In the genomic region with DNA sequence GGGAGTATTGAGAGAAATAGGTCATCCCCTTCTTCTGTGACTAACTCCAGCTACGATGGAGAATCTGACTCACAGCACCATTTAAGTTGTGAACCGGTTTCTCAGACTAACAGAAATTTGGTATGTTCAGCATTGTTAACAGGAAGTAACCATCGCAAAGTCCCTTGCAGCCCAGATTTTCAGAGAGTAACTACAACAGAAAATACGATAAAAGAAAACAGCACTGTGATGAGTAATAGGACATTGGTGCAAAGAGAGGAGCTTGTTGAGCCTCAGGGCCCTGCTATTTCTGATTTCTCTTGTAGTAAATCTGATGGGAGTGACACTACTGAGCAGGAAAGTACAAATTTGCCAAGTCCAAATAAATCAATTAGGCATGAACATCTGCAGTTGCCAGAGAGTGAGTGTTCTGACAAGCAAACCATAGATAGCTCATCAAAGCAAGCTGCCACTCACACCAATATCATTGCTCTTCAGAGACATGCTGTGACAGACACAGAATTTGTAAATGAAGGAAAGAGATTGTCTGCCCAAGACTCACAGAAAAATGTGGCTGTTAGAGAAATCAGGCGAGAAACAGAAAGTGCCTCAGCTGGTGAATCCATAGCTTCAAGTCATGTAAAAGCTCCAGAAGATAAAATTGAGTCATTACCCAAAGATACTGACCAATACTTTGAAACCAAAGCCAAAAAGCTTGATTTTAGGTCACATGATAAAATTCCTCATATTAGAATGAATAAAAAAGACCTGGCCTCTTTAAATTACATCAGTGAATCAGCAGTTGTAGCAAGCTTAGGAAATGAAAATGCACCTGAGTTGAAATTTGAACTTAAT, we compare ENCODE assay signal across 10 cellular contexts. TPM values are rescaled to one million over a fixed set of nuclear protein-coding genes. Genes with fewer than 3 reads are reported as not detected.
DNase-seq lines count a peak whose midpoint lies in the region; ATAC-seq, FAIRE-seq and TF ChIP-seq lines count a peak whose summit lies in the region.
"Had no signal": no experiment of that assay in that cellular context is flagged by ENCODE, and none has a peak within 500 bp of the region (broad histone marks: within the 10 kb centered on the region; RNA-seq: fewer than 3 reads in every experiment).

No MANE protein-coding gene starts in this region.

- H3K4me1 Mint-ChIP-seq in HFFc6 (ENCODE audit: low read depth), result peaks cover 29% of the 10 kb centered on the region
- H3K4me1 Mint-ChIP-seq in activated T-cell treated with anti-CD3 and anti-CD28 coated beads, Interleukin-2, amount 50 U/mL, for 24 hours (ENCODE audit: low read depth), result peaks cover 29% of the 10 kb centered on the region

- no peaks in the 10 kb centered on the region for H3K9me3 Mint-ChIP-seq in HFFc6
- no peaks in the 10 kb centered on the region for H3K9me3 Mint-ChIP-seq in activated T-cell treated with anti-CD3 and anti-CD28 coated beads, Interleukin-2, amount 50 U/mL, for 24 hours

- H3K4me3 Mint-ChIP-seq in HFFc6, result peak overlapping the region; percentile 71
- H3K4me3 Mint-ChIP-seq in activated T-cell treated with anti-CD3 and anti-CD28 coated beads, Interleukin-2, amount 50 U/mL, for 24 hours, result peak overlapping the region; percentile 35

- H3K9me3 ChIP-seq in kidney (ENCODE audit: control insufficient read depth in 1 of 2, low read length in 2 of 2) (no peaks in the 10 kb centered on the region), neuronal stem cell (replicated peaks in 1 of 2; ENCODE audit: control insufficient read depth in 2 of 2, insufficient read depth in 1 of 2, low read depth in 1 of 2, low read length in 2 of 2) (peaks cover 0 to 3% of the 10 kb centered on the region in 2 donors)

- ATAC-seq in foreskin keratinocyte (peak; percentile 96), GM21825 (IDR thresholded peaks at IDR 0.05; ENCODE audit: unreplicated experiment) (no peak)

- H3K4me2 ChIP-seq in neuronal stem cell (ENCODE audit: insufficient read depth, low read length, poor library complexity, severe bottlenecking), result no peak overlapping the region

- no peak overlapping the region for H2AFZ ChIP-seq in neuronal stem cell (ENCODE audit: low read length)

- peak overlapping the region; percentile 20 for H3K27ac ChIP-seq in foreskin keratinocyte
- no peak overlapping the region for H3K27ac ChIP-seq in kidney (ENCODE audit: low read depth in 2 of 2, low read length in 2 of 2)
- H3K27ac ChIP-seq in neuronal stem cell (replicated peaks; ENCODE audit: low read length), result no peak overlapping the region

- H3K27me3 ChIP-seq in foreskin keratinocyte (no peaks in the 10 kb centered on the region), neuronal stem cell (ENCODE audit: control insufficient read depth in 3 of 3, insufficient read depth in 3 of 3, low read depth in 1 of 3, low read length in 3 of 3) (no peaks in the 10 kb centered on the region)

- H3K9ac ChIP-seq in kidney (ENCODE audit: low read length in 2 of 2) (no peak overlapping the region), neuronal stem cell (ENCODE audit: low read depth, low read length, poor library complexity) (no peak overlapping the region)

- no peak overlapping the region for H4K8ac ChIP-seq in neuronal stem cell (ENCODE audit: low read depth, low read length)

- H3K14ac ChIP-seq in neuronal stem cell (ENCODE audit: low read length), result no peak overlapping the region

- no CpG with 5 or more reads among the region's 5 CpGs for WGBS in neuronal stem cell (ENCODE audit: extremely low coverage in 2 of 2, insufficient read length in 2 of 2, insufficient replicate concordance in 1 of 2), 2 donors

- peaks cover under 1% of the 10 kb centered on the region; the same call in 1 of the 2 replicates for H3K27me3 Mint-ChIP-seq in HFFc6 (ENCODE audit: insufficient read depth)
- H3K27me3 Mint-ChIP-seq in activated T-cell treated with anti-CD3 and anti-CD28 coated beads, Interleukin-2, amount 50 U/mL, for 24 hours, result no peaks in the 10 kb centered on the region

- peak overlapping the region; percentile 96 for H3K27ac Mint-ChIP-seq in HFFc6
- peak overlapping the region; percentile 91 for H3K27ac Mint-ChIP-seq in activated T-cell treated with anti-CD3 and anti-CD28 coated beads, Interleukin-2, amount 50 U/mL, for 24 hours

- H2BK5ac ChIP-seq in neuronal stem cell (ENCODE audit: low read length), result no peak overlapping the region

- H3K4me3 ChIP-seq in kidney (ENCODE audit: low read length in 2 of 2) (no peak overlapping the region), neuronal stem cell (ENCODE audit: low read length in 2 of 2) (no peak overlapping the region)

- no peak overlapping the region for H4K91ac ChIP-seq in neuronal stem cell (ENCODE audit: low read depth, low read length, poor library complexity)

- H3K23ac ChIP-seq in neuronal stem cell (ENCODE audit: low read depth, low read length, poor library complexity), result no peak overlapping the region

- no peak overlapping the region for H3K18ac ChIP-seq in neuronal stem cell (ENCODE audit: low read length)

- no peak overlapping the region for H2BK12ac ChIP-seq in neuronal stem cell (ENCODE audit: low read length)

- H2BK15ac ChIP-seq in neuronal stem cell (ENCODE audit: low read length), result no peak overlapping the region

- no peak for FAIRE-seq in kidney (lab: Jason Lieb, UNC)
- FAIRE-seq: H1, TTC549 had no signal

- no peak overlapping the region for H2BK120ac ChIP-seq in neuronal stem cell (ENCODE audit: low read depth, low read length)

- H2AK5ac ChIP-seq in neuronal stem cell (ENCODE audit: low read depth, low read length), result no peak overlapping the region

- DNase-seq in HFFc6 (peak; percentile 98), foreskin keratinocyte (peak; percentile 97 to 99), HuH-7.5 (ENCODE audit: low spot score) (no peak), kidney (no peak), neuronal stem cell (ENCODE audit: low spot score) (no peak)
- no peak for DNase-seq in activated T-cell treated with anti-CD3 and anti-CD28 coated beads, Interleukin-2, amount 50 U/mL, for 24 hours
- DNase-seq in stimulated activated CD4-positive, alpha-beta T cell treated with anti-CD3 and anti-CD28 coated beads, Interleukin-4, amount 100 ng/mL, for 24 hours, result peak; percentile 52

- H3K79me1 ChIP-seq in neuronal stem cell (ENCODE audit: low read depth, low read length), result no peaks in the 10 kb centered on the region

- intact Hi-C loops in kidney (cut with DNase I), result no loop called here

- TF ChIP-seq CTCF in HFFc6 (IDR thresholded peaks at IDR 0.05) (no peak), foreskin keratinocyte (conservative IDR thresholded peaks at IDR 0.05) (no peak), kidney (IDR thresholded peaks at IDR 0.05; ENCODE audit: borderline replicate concordance, extremely low read depth, insufficient read depth) (no peak)

- peaks cover 15% of the 10 kb centered on the region; the same call in 1 of the 2 replicates for H3K36me3 Mint-ChIP-seq in HFFc6 (ENCODE audit: low read depth)
- H3K36me3 Mint-ChIP-seq in activated T-cell treated with anti-CD3 and anti-CD28 coated beads, Interleukin-2, amount 50 U/mL, for 24 hours (ENCODE audit: low read depth), result peaks cover 3% of the 10 kb centered on the region

- peaks cover 0 to 9% of the 10 kb centered on the region in 2 donors for H3K36me3 ChIP-seq in kidney (ENCODE audit: control insufficient read depth in 1 of 2, insufficient read depth in 2 of 2, low read length in 2 of 2)
- peaks cover 0 to 6% of the 10 kb centered on the region in 2 donors for H3K36me3 ChIP-seq in neuronal stem cell (replicated peaks in 1 of 2; ENCODE audit: control insufficient read depth in 2 of 2, insufficient read depth in 2 of 2, low read length in 2 of 2)

- no peak overlapping the region for H3K4ac ChIP-seq in neuronal stem cell (ENCODE audit: low read length)

- peaks cover 26% of the 10 kb centered on the region for H3K4me1 ChIP-seq in foreskin keratinocyte
- no peaks in the 10 kb centered on the region for H3K4me1 ChIP-seq in kidney (ENCODE audit: control insufficient read depth in 1 of 2, insufficient read depth in 1 of 2, low read depth in 1 of 2, low read length in 2 of 2)
- peaks cover 0 to 2% of the 10 kb centered on the region in 2 donors for H3K4me1 ChIP-seq in neuronal stem cell (ENCODE audit: control insufficient read depth in 2 of 2, insufficient read depth in 1 of 2, low read depth in 1 of 2, low read length in 2 of 2)

RNA-seq across cellular contexts. Expression of a gene that starts 50.6 kb away (rescaled TPM):
- total RNA-seq in HFFc6 (2021; fragmentation: NEBNext Ultra II Directional; extraction: Animal tissue kit (Norgen Biotek cat#: 25700)), result 10 to 100 TPM; 10.7 to 14.1 (median 12.8) TPM
- total RNA-seq in foreskin keratinocyte (13.8 and 14.2 TPM in 2 replicates), kidney (20.7 TPM)
- polyA plus RNA-seq in foreskin keratinocyte (1.4 and 2.2 TPM in 2 replicates), kidney (ENCODE audit: insufficient read depth, low read depth, low replicate concordance) (3.1 TPM)
- 1.4 TPM for polyA plus RNA-seq in neuronal stem cell (2013, experiment 1 of 2)
- 1.4 TPM for polyA plus RNA-seq in neuronal stem cell (2013, experiment 2 of 2)

Comparison
In these comparisons a context has a peak if more than half of its experiments do, and no peak if none do; other contexts are left out.
1. DNase-seq: peak in HFFc6 (single experiment), foreskin keratinocyte (2 of 2) and stimulated activated CD4-positive, alpha-beta T cell treated with anti-CD3 and anti-CD28 coated beads, Interleukin-4, amount 100 ng/mL, for 24 hours (single experiment); none in activated T-cell treated with anti-CD3 and anti-CD28 coated beads, Interleukin-2, amount 50 U/mL, for 24 hours (single experiment), HuH-7.5 (single experiment), kidney (single experiment) and neuronal stem cell (single experiment).